Comparison of ENCODE assay signal across 8 cellular contexts in the genomic region with DNA sequence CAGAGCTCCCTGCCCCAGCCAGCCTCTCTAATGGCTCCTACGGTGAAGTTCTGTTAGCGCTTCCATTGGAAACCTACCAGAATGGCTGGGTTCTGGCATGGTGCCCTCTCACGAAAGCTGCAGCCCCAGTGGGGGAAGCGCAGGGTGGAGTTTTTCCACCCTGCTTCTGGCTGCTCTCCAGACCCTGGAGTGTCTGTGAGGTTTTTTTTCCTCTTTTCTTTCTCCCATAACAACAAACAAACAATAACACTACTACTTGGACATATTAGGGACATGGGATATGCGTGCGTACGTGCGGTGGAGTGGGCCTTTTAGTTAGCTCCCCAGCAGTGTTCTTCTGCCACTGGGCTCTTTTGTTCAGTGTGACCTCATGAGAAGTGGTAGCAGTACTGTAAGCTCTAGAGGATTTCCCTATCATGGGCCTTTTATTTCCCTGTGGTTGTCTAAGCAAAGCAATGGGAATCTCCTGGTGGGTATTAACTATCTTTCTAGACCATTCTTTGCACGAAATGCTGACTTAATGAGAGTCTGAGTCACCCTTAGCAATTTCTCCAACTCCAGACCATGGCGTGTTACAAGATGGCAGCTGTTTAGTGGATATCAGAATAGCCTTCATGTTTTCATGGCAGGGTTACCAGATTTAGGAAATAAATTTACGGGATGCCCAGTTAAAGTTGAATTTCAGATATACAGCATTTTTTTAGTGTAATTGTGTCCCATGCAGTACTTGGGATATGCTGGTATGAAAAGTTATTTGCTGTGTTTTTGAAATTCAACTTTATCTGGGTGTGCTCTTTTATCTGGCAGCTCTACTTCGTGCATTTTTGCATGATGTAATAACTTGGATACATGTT.
DNase-seq lines count a peak whose midpoint lies in the region; ATAC-seq and TF ChIP-seq lines count a peak whose summit lies in the region.

No MANE protein-coding gene starts in this region.

- peak; percentile 96 for DNase-seq in AG09309 (ENCODE audit: low read depth)
- DNase-seq in NCI-H2196 (lab: John Stamatoyannopoulos, UW; ENCODE audit: unreplicated experiment), result peak; percentile 89
- DNase-seq in dedifferentiated amniotic fluid mesenchymal stem cell (ENCODE audit: extremely low spot score), result peak; percentile 22
- DNase-seq in midbrain (lab: John Stamatoyannopoulos, UW), result peak; percentile 24
- DNase-seq in NCI-H1048 (lab: John Stamatoyannopoulos, UW), result no peak
- no peak for DNase-seq in stimulated activated CD4-positive, alpha-beta T cell treated with anti-CD3 and anti-CD28 coated beads, Interleukin-2, amount 100 ng/mL, for 24 hours

- no peak for TF ChIP-seq CTCF in AG09309 (IDR thresholded peaks at IDR 0.05; ENCODE audit: control insufficient read depth, insufficient read depth, low read depth, low read length, missing control alignments)

- H3K4me3 ChIP-seq in AG09309 (ENCODE audit: control insufficient read depth, low read depth, low read length), result no peak overlapping the region

- ATAC-seq in HG02938 (IDR thresholded peaks at IDR 0.05; ENCODE audit: unreplicated experiment), result no peak
- no peak for ATAC-seq in GM21447 (IDR thresholded peaks at IDR 0.05; ENCODE audit: unreplicated experiment)

Comparison
In these comparisons a context has a peak if more than half of its experiments do, and no peak if none do; other contexts are left out.
1. DNase-seq: peak in AG09309 (single experiment), NCI-H2196 (single experiment), dedifferentiated amniotic fluid mesenchymal stem cell (single experiment) and midbrain (single experiment); none in NCI-H1048 (single experiment) and stimulated activated CD4-positive, alpha-beta T cell treated with anti-CD3 and anti-CD28 coated beads, Interleukin-2, amount 100 ng/mL, for 24 hours (0 of 2).